Comparison of ENCODE assay signal across 12 cellular contexts in the genomic region with DNA sequence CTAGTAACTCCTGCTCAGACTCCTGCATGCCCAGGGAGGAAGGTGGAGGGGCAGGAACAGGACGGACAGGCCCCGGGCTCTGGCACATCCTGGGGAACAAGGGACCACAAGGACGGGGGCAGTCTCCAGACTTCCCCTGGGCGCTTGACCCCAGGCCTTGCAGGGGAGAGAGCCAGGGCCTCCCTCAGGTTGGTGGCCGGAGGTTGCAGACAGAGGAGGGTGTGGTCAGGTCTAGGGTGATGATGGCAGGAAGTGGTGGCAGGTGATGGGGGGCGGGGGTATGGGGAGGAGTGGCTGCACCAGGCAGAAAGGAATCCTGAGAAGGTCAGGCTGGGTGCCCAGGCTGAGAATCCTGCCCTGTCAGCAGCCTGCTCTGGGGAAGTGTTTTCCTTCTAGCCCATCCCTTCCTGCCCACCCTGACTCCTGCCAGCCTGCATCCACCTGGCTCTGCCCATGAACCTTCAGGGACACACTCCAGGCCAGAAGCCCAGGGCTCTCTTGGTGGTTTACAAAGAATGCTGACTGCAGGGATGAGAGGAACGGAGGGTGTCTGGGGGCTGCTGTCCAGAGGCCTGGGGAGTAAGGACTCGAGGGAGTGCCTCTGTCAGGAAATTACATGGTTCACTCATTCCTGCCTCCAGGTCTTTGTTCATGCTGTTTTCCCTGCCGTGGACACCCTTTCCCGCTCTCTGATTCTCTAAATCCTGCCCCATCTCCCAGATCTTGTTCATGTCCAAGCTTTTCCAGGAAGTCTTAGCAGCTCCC. TPM values are rescaled to one million over a fixed set of nuclear protein-coding genes. Genes with fewer than 3 reads are reported as not detected.
DNase-seq lines count a peak whose midpoint lies in the region; ATAC-seq and TF ChIP-seq lines count a peak whose summit lies in the region.
"Had no signal": no experiment of that assay in that cellular context is flagged by ENCODE, and none has a peak within 500 bp of the region (broad histone marks: within the 10 kb centered on the region; RNA-seq: fewer than 3 reads in every experiment).

No MANE protein-coding gene starts in this region.

- TF ChIP-seq POLR2A in testis (IDR thresholded peaks at IDR 0.05) = no peak

- peak overlapping the region; percentile 77 for H3K9ac ChIP-seq in skeletal muscle satellite cell (ENCODE audit: low read depth, low read length)

- no peaks in the 10 kb centered on the region for H3K27me3 ChIP-seq in skeletal muscle satellite cell (ENCODE audit: control insufficient read depth, insufficient read depth, low read length)
- no peaks in the 10 kb centered on the region for H3K27me3 ChIP-seq in testis

- H3K36me3 ChIP-seq in skeletal muscle satellite cell (ENCODE audit: insufficient read depth, low read length) (peaks cover 45% of the 10 kb centered on the region), testis (ENCODE audit: low read depth, missing control alignments) (no peaks in the 10 kb centered on the region)

- H3K4me1 ChIP-seq in skeletal muscle satellite cell (ENCODE audit: control insufficient read depth, insufficient read depth, low read length) (peaks cover 50% of the 10 kb centered on the region), testis (peaks cover 10% of the 10 kb centered on the region)

- 92 to 95% methylated on average over 6 to 10 of the region's 10 CpGs for WGBS in testis, 2 donors

- no peak overlapping the region for H3K4me3 ChIP-seq in coronary artery
- no peak overlapping the region for H3K4me3 ChIP-seq in skeletal muscle satellite cell (ENCODE audit: low read length)
- H3K4me3 ChIP-seq in testis = no peak overlapping the region

- H3K9me3 ChIP-seq in skeletal muscle satellite cell (replicated peaks; ENCODE audit: low read length) (no peaks in the 10 kb centered on the region), testis (no peaks in the 10 kb centered on the region)

- TF ChIP-seq CTCF in coronary artery (IDR thresholded peaks at IDR 0.05) = no peak
- TF ChIP-seq CTCF in testis (IDR thresholded peaks at IDR 0.05) = no peak

- no peak overlapping the region for H3K4me3 Mint-ChIP-seq in activated CD8-positive, alpha-beta memory T cell treated with anti-CD3 and anti-CD28 coated beads, Interleukin-2, amount 10 ng/mL, durations not matched to agents 7 days and 5 days
- H3K4me3 Mint-ChIP-seq: T-helper 2 cell treated with Interferon-gamma antibody and Interleukin-4, amounts not matched to agents 5 μg/mL and 100 μg/mL, for 36 hours had no signal

- H3K9me3 Mint-ChIP-seq in activated CD8-positive, alpha-beta memory T cell treated with anti-CD3 and anti-CD28 coated beads, Interleukin-2, amount 10 ng/mL, durations not matched to agents 7 days and 5 days (ENCODE audit: low read depth) = no peaks in the 10 kb centered on the region
- H3K9me3 Mint-ChIP-seq: T-helper 2 cell treated with Interferon-gamma antibody and Interleukin-4, amounts not matched to agents 5 μg/mL and 100 μg/mL, for 36 hours had no signal

- H3K36me3 Mint-ChIP-seq in activated CD8-positive, alpha-beta memory T cell treated with anti-CD3 and anti-CD28 coated beads, Interleukin-2, amount 10 ng/mL, durations not matched to agents 7 days and 5 days = no peaks in the 10 kb centered on the region

- DNase-seq in activated CD8-positive, alpha-beta memory T cell treated with anti-CD3 and anti-CD28 coated beads, Interleukin-2, amount 10 ng/mL, durations not matched to agents 7 days and 5 days = peak; percentile 69
- no peak for DNase-seq in activated CD8-positive, alpha-beta memory T cell treated with anti-CD3 and anti-CD28 coated beads for 24 hours
- DNase-seq in NCI-H748 (lab: John Stamatoyannopoulos, UW; ENCODE audit: unreplicated experiment) = peak; percentile 46
- no peak for DNase-seq in coronary artery (ENCODE audit: low spot score)
- no peak for DNase-seq in testis
- DNase-seq in NCI-H2227 (lab: John Stamatoyannopoulos, UW; ENCODE audit: unreplicated experiment) = no peak
- DNase-seq: cortex of kidney; NCI-H1092; stimulated activated CD4-positive, alpha-beta T cell treated with anti-CD3 and anti-CD28 coated beads, Interleukin-4, amount 100 ng/mL, for 1 hour had no signal

- H3K4me1 Mint-ChIP-seq in activated CD8-positive, alpha-beta memory T cell treated with anti-CD3 and anti-CD28 coated beads, Interleukin-2, amount 10 ng/mL, durations not matched to agents 7 days and 5 days = peaks cover 18% of the 10 kb centered on the region

- H3K27ac ChIP-seq in coronary artery (peak overlapping the region; percentile 90 to 94), testis (no peak overlapping the region)

- peak overlapping the region; percentile 15 for H3K27ac Mint-ChIP-seq in activated CD8-positive, alpha-beta memory T cell treated with anti-CD3 and anti-CD28 coated beads, Interleukin-2, amount 10 ng/mL, durations not matched to agents 7 days and 5 days

- no peaks in the 10 kb centered on the region for H3K27me3 Mint-ChIP-seq in activated CD8-positive, alpha-beta memory T cell treated with anti-CD3 and anti-CD28 coated beads, Interleukin-2, amount 10 ng/mL, durations not matched to agents 7 days and 5 days

- peak overlapping the region; percentile 72 for H3K4me2 ChIP-seq in skeletal muscle satellite cell (ENCODE audit: low read length)

- CTCF ChIA-PET in activated CD8-positive, alpha-beta memory T cell treated with anti-CD3 and anti-CD28 coated beads, Interleukin-2, amount 10 ng/mL, durations not matched to agents 7 days and 5 days (lab: Charles Lee) = interaction anchor here (1.1 to 6.2 kb wide), 6 partner anchors 9 to 35 kb away, joined by 3 to 46 read pairs (median 4); a partner anchor contains a TSS

- intact Hi-C loops in testis (cut with DNase I; ENCODE audit: low total_unique reads) = no loop called here

- ATAC-seq in activated CD8-positive, alpha-beta memory T cell treated with anti-CD3 and anti-CD28 coated beads, Interleukin-2, amount 10 ng/mL, durations not matched to agents 7 days and 5 days = peak; percentile 76
- ATAC-seq in GM21515 (IDR thresholded peaks at IDR 0.05; ENCODE audit: unreplicated experiment) = no peak

RNA-seq across cellular contexts. Expression of a gene that starts 15.8 kb away (rescaled TPM):
- 1 to 10 TPM; 1.8 to 8.6 TPM for total RNA-seq in activated CD8-positive, alpha-beta memory T cell treated with anti-CD3 and anti-CD28 coated beads, Interleukin-2, amount 10 ng/mL, durations not matched to agents 7 days and 5 days
- total RNA-seq in skeletal muscle satellite cell (2012; rRNA removed) = 68.4 and 222 TPM in 2 replicates
- 10 to 100 TPM; 13.9 to 14.9 TPM for total RNA-seq in testis
- 56.8 TPM for polyA plus RNA-seq in testis (ENCODE audit: insufficient read depth, low read depth, low replicate concordance)

RNA-seq across cellular contexts. Expression of a gene that starts 50.0 kb away (rescaled TPM):
- total RNA-seq in activated CD8-positive, alpha-beta memory T cell treated with anti-CD3 and anti-CD28 coated beads, Interleukin-2, amount 10 ng/mL, durations not matched to agents 7 days and 5 days = 1 to 10 TPM; 7.9 to 8.6 TPM
- 15.7 and 20.5 TPM in 2 replicates for total RNA-seq in skeletal muscle satellite cell (2012; rRNA removed)
- 10 to 100 TPM; 18.2 to 20.1 TPM for total RNA-seq in testis
- 25.6 TPM for polyA plus RNA-seq in testis (ENCODE audit: insufficient read depth, low read depth, low replicate concordance)

RNA-seq across cellular contexts. Expression of a gene that starts 52.5 kb away (rescaled TPM):
- 100 to 1,000 TPM; 104 to 152 TPM for total RNA-seq in activated CD8-positive, alpha-beta memory T cell treated with anti-CD3 and anti-CD28 coated beads, Interleukin-2, amount 10 ng/mL, durations not matched to agents 7 days and 5 days
- total RNA-seq in skeletal muscle satellite cell (2012; rRNA removed) = 51.2 and 58.1 TPM in 2 replicates
- total RNA-seq in testis = 10 to 100 TPM; 53.9 to 59.5 TPM
- polyA plus RNA-seq in testis (ENCODE audit: insufficient read depth, low read depth, low replicate concordance) = 20.9 TPM

Comparison
In these comparisons a context has a peak if more than half of its experiments do, and no peak if none do; other contexts are left out.
1. DNase-seq: peak in activated CD8-positive, alpha-beta memory T cell treated with anti-CD3 and anti-CD28 coated beads, Interleukin-2, amount 10 ng/mL, durations not matched to agents 7 days and 5 days (single experiment) and NCI-H748 (single experiment); none in activated CD8-positive, alpha-beta memory T cell treated with anti-CD3 and anti-CD28 coated beads for 24 hours (single experiment), coronary artery (single experiment), testis (single experiment) and NCI-H2227 (single experiment).
2. H3K27ac ChIP-seq: peak in coronary artery (2 of 2); none in testis (0 of 2).